In the genomic region with DNA sequence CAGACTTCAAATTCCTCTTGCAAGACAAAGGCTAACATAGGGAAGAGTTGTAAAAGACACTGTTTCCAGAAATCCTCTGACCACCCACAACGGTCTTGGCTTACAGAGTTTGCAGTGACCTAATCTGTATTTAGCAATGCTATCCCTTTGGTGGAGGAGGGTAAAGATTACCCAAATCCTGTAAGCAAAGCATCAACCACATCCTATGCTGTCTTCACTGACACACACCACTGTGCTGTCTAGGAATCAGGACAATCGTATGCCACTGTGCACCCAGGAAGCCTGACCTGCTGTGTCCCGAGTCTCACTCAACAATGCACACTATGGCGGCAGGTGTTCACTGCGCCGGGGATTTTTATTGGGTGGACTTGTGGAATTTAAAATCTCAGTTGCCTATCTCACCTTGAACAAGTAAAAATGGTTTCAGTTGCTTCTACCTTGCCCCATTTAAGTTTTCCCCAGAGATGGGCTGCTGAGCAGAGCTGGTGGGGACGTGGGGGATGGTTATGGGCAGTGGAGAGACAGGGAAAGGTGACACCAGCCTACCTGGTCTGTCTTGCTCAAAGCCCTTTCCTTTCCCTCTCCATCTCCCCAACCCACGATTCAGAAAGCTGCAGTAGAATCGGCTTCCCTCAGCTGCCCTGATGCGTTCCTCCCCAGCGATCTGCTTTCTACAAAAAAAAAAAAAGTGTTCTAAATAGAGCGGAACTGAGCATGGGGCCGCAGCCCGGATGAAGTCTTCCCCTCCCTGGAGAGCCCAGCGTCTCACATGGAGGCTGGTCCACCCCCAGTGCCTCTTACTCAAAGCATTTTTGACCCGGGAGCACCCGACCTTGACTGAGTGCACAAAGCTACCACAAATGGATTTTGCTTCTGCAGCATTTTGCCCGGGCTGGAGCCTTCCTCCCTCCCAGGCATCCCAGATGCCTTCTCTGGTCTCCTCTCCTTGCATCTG, we compare ENCODE assay signal across 9 cellular contexts.
A peak's percentile ranks its signal among the peaks of the same experiment; 100 is the strongest.
DNase-seq lines count a peak whose midpoint lies in the region; ATAC-seq and TF ChIP-seq lines count a peak whose summit lies in the region.
"Had no signal": no experiment of that assay in that cellular context is flagged by ENCODE, and none has a peak within 500 bp of the region (broad histone marks: within the 10 kb centered on the region; RNA-seq: fewer than 3 reads in every experiment).

No MANE protein-coding gene starts in this region.

- H3K4me3 ChIP-seq in foreskin fibroblast (ENCODE audit: low read depth in 1 of 2, low read length in 2 of 2): no peak overlapping the region

- no peak for TF ChIP-seq POLR2A in erythroblast (IDR thresholded peaks at IDR 0.05; ENCODE audit: low read length)

- peak; percentile 51 for ATAC-seq in GM21447 (IDR thresholded peaks at IDR 0.05; ENCODE audit: unreplicated experiment)

- peak; percentile 81 for DNase-seq in AG20443 (ENCODE audit: low spot score)
- DNase-seq in NCI-H187 treated with DMSO at 0.1 percent for 48 hours (lab: John Stamatoyannopoulos, UW): peak; percentile 92
- DNase-seq in foreskin fibroblast: peak; percentile 90 to 91
- DNase-seq in SHP77 treated with DMSO at 0.1 percent for 48 hours (lab: John Stamatoyannopoulos, UW): no peak
- no peak for DNase-seq in erythroblast (lab: John Stamatoyannopoulos, UW)
- no peak for DNase-seq in OCI-M1 (lab: John Stamatoyannopoulos, UW)
- no peak for DNase-seq in occipital lobe (lab: John Stamatoyannopoulos, UW)
- DNase-seq: activated naive CD4-positive, alpha-beta T cell treated with anti-CD3 and anti-CD28 coated beads for 36 hours had no signal

- no peak for TF ChIP-seq CTCF in foreskin fibroblast (IDR thresholded peaks at IDR 0.05; ENCODE audit: low read depth, low read length)

Comparison
In these comparisons a context has a peak if more than half of its experiments do, and no peak if none do; other contexts are left out.
1. DNase-seq: peak in AG20443 (single experiment), NCI-H187 treated with DMSO at 0.1 percent for 48 hours (single experiment) and foreskin fibroblast (2 of 2); none in SHP77 treated with DMSO at 0.1 percent for 48 hours (single experiment), erythroblast (0 of 2), OCI-M1 (single experiment) and occipital lobe (single experiment).